In the genomic region with DNA sequence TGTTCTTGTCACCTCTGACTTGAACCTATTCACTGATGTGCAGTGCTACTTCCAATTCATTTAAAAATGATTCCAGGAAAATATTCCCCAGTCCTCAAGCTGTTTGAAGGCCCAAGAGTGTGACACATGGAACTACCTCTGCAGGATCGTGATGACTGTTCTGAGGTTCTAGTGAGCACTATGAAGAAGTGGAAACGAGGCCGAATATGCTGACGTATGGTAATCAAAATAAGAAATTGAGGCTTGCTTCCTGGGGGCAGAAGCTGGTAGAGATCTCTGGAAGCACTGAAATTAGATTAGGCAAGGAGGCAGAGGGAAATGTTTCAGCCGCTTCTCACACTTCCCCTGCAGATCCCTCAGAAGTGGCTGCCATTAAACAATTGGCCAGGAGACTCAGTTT, we compare ENCODE assay signal across 22 cellular contexts. TPM values are rescaled to one million over a fixed set of nuclear protein-coding genes. Genes with fewer than 3 reads are reported as not detected.
DNase-seq lines count a peak whose midpoint lies in the region; ATAC-seq, FAIRE-seq and TF ChIP-seq lines count a peak whose summit lies in the region.
"Had no signal": no experiment of that assay in that cellular context is flagged by ENCODE, and none has a peak within 500 bp of the region (broad histone marks: within the 10 kb centered on the region; RNA-seq: fewer than 3 reads in every experiment).

No MANE protein-coding gene starts in this region.

- H3K4me3 Mint-ChIP-seq in T-helper 17 cell = no peak overlapping the region
- H3K4me3 Mint-ChIP-seq: B cell; CD4-positive, alpha-beta T cell; CD8-positive, alpha-beta T cell had no signal

- no peak for FAIRE-seq in A549 (lab: Jason Lieb, UNC)
- FAIRE-seq: A204.1, D721Med, G401.6, GM12891, GM19239 had no signal

- H3K36me3 ChIP-seq in HEK293 (ENCODE audit: control insufficient read depth in 2 of 2, insufficient read depth in 1 of 2, low read length in 2 of 2) = peaks cover 0 to 13% of the 10 kb centered on the region in 2 experiments; a peak in 1 of 3 replicates
- peaks cover 5% of the 10 kb centered on the region for H3K36me3 ChIP-seq in neural cell (ENCODE audit: insufficient read depth, low read length)
- no peaks in the 10 kb centered on the region for H3K36me3 ChIP-seq in effector memory CD4-positive, alpha-beta T cell (ENCODE audit: control insufficient read depth, insufficient read depth, low read length)

- H3K27ac Mint-ChIP-seq in T-helper 17 cell = peak overlapping the region; percentile 16
- H3K27ac Mint-ChIP-seq: B cell; CD4-positive, alpha-beta T cell; CD8-positive, alpha-beta T cell had no signal

- peaks cover 2% of the 10 kb centered on the region for H3K79me2 ChIP-seq in neural cell (replicated peaks; ENCODE audit: insufficient read depth, low read length)

- no peak overlapping the region for H3K4me2 ChIP-seq in A549
- H3K4me2 ChIP-seq in neural cell (ENCODE audit: low read length) = no peak overlapping the region

- peaks cover 10% of the 10 kb centered on the region for H3K4me1 Mint-ChIP-seq in T-helper 17 cell

- peaks cover 15% of the 10 kb centered on the region for H3K36me3 Mint-ChIP-seq in T-helper 17 cell (ENCODE audit: low read depth)

- TF ChIP-seq CTCF in A549 (IDR thresholded peaks at IDR 0.05) (no peak), HEK293 (tag by site-specific recombination; IDR thresholded peaks at IDR 0.05) (no peak), neural cell (IDR thresholded peaks at IDR 0.05; ENCODE audit: poor library complexity, severe bottlenecking) (no peak)

- no peaks in the 10 kb centered on the region for H3K27me3 Mint-ChIP-seq in T-helper 17 cell
- H3K27me3 Mint-ChIP-seq: B cell; CD4-positive, alpha-beta T cell had no signal

- H3K4me3 ChIP-seq in A549 = no peak overlapping the region
- no peak overlapping the region for H3K4me3 ChIP-seq in HEK293 (ENCODE audit: low read depth, low read length)
- no peak overlapping the region for H3K4me3 ChIP-seq in neural cell (ENCODE audit: low read length)
- no peak overlapping the region for H3K4me3 ChIP-seq in effector memory CD4-positive, alpha-beta T cell (ENCODE audit: insufficient read depth, low read depth, low read length, poor library complexity, severe bottlenecking)
- H3K4me3 ChIP-seq: BLaER1 treated with 17β-estradiol and CSF1 and Interleukin-3, amounts not matched to agents 10 nM and 100 nM had no signal

- H3K9me2 ChIP-seq in neural cell (ENCODE audit: insufficient read depth, low read length) = no peaks in the 10 kb centered on the region

- no peak overlapping the region for H3K27ac ChIP-seq in A549
- H3K27ac ChIP-seq in HEK293 (ENCODE audit: extremely low read depth, low read depth, low read length) = no peak overlapping the region
- peak overlapping the region; percentile 62 for H3K27ac ChIP-seq in neural cell (ENCODE audit: low read length)
- H3K27ac ChIP-seq in effector memory CD4-positive, alpha-beta T cell (ENCODE audit: insufficient read depth, low read length, poor library complexity, severe bottlenecking) = no peak overlapping the region
- H3K27ac ChIP-seq: BLaER1 treated with 17β-estradiol and CSF1 and Interleukin-3, amounts not matched to agents 10 nM and 100 nM; C4-2B had no signal

- H3K9me3 ChIP-seq in A549 = no peaks in the 10 kb centered on the region
- H3K9me3 ChIP-seq in HEK293 (ENCODE audit: control insufficient read depth, insufficient read depth, low read depth, low read length) = no peaks in the 10 kb centered on the region
- H3K9me3 ChIP-seq in T-helper 17 cell (ENCODE audit: control insufficient read depth, low read length, poor library complexity, severe bottlenecking) = no peaks in the 10 kb centered on the region
- no peaks in the 10 kb centered on the region for H3K9me3 ChIP-seq in neural cell (ENCODE audit: low read length)
- H3K9me3 ChIP-seq in effector memory CD4-positive, alpha-beta T cell (ENCODE audit: control insufficient read depth, low read length) = no peaks in the 10 kb centered on the region
- H3K9me3 ChIP-seq: BLaER1 treated with 17β-estradiol and CSF1 and Interleukin-3, amounts not matched to agents 10 nM and 100 nM; Caco-2 had no signal

- WGBS in A549 (ENCODE audit: missing lambda C conversion rate) = 95% methylated on average over 5 of the region's 5 CpGs

- no peaks in the 10 kb centered on the region for H3K4me1 ChIP-seq in A549
- peaks cover 3% of the 10 kb centered on the region; the same call in 1 of the 2 replicates for H3K4me1 ChIP-seq in HEK293 (ENCODE audit: control insufficient read depth, insufficient read depth, low read length)
- H3K4me1 ChIP-seq in effector memory CD4-positive, alpha-beta T cell (ENCODE audit: control insufficient read depth, insufficient read depth, low read length, poor library complexity, severe bottlenecking) = no peaks in the 10 kb centered on the region

- no peak for DNase-seq in A549 (ENCODE audit: low read depth in 1 of 2, low spot score in 1 of 2)
- no peak for DNase-seq in T-helper 17 cell
- no peak for DNase-seq in NCI-H2081 treated with DMSO at 0.1 percent for 48 hours (lab: John Stamatoyannopoulos, UW)
- no peak for DNase-seq in effector memory CD4-positive, alpha-beta T cell
- DNase-seq: 8988T; AML-193; Caco-2; Calu3; CD4-positive, alpha-beta T cell; CD8-positive, alpha-beta T cell; GF-D8 had no signal

- H3K27me3 ChIP-seq in neural cell (ENCODE audit: insufficient read depth, low read depth, low read length) = no peaks in the 10 kb centered on the region
- no peaks in the 10 kb centered on the region for H3K27me3 ChIP-seq in effector memory CD4-positive, alpha-beta T cell (replicated peaks; ENCODE audit: control insufficient read depth, insufficient read depth, low read length, poor library complexity, severe bottlenecking)
- H3K27me3 ChIP-seq: BLaER1 treated with 17β-estradiol and CSF1 and Interleukin-3, amounts not matched to agents 10 nM and 100 nM had no signal

- no peaks in the 10 kb centered on the region for H4K20me1 ChIP-seq in neural cell (ENCODE audit: insufficient read depth)

- POLR2A ChIA-PET in A549 (lab: Yijun Ruan, JAX) = no interaction called here
- POLR2A ChIA-PET in HEK293 (lab: Yijun Ruan, JAX) = no interaction called here

- TF ChIP-seq RAD21 in A549 (conservative IDR thresholded peaks at IDR 0.05 in 1 of 2, IDR thresholded peaks at IDR 0.05 in 1 of 2) = no peak
- TF ChIP-seq RAD21 in neural cell (conservative IDR thresholded peaks at IDR 0.05) = no peak

- CTCF ChIA-PET in A549 (lab: Yijun Ruan, JAX) (no interaction called here), HEK293 (lab: Yijun Ruan, JAX) (interaction anchor here (0.9 kb wide), 1 partner anchor 33 kb away, joined by 5 read pairs; no protein-coding TSS in a partner anchor)

- no peak overlapping the region for H3K9ac ChIP-seq in neural cell (ENCODE audit: low read length)
- H3K9ac ChIP-seq: BLaER1 treated with 17β-estradiol and CSF1 and Interleukin-3, amounts not matched to agents 10 nM and 100 nM had no signal

- TF ChIP-seq EP300 in A549 (IDR thresholded peaks at IDR 0.05) (no peak), neural cell (conservative IDR thresholded peaks at IDR 0.05; ENCODE audit: poor library complexity, severe bottlenecking) (no peak)

- H2AFZ ChIP-seq in neural cell (ENCODE audit: low read depth, low read length) = no peak overlapping the region

- no peak for TF ChIP-seq POLR2A in A549 (IDR thresholded peaks at IDR 0.05; ENCODE audit: low read length)

- ATAC-seq in A549 (no peak), T-helper 17 cell (no peak)
- no peak for ATAC-seq in activated CD4-positive, CD25-positive, alpha-beta regulatory T cell treated with anti-CD3 and anti-CD28 coated beads, Interleukin-2, amount 50 U/mL, for 24 hours
- ATAC-seq: CD8-positive, alpha-beta T cell had no signal

- H3F3A ChIP-seq in neural cell (ENCODE audit: insufficient read depth, low read length, poor library complexity, severe bottlenecking) = no peaks in the 10 kb centered on the region

TF ChIP-seq in A549, 52 proteins besides CTCF, POLR2A, EP300 and RAD21:
- TF ChIP-seq ZNF302 (CRISPR knock-in tag; IDR thresholded peaks at IDR 0.05) = no peak
- TF ChIP-seq MAFK (IDR thresholded peaks at IDR 0.05; ENCODE audit: partially characterized antibody) = peak; percentile 32

TF ChIP-seq in HEK293, 187 proteins besides CTCF, POLR2A, EP300 and RAD21:
- no peak for TF ChIP-seq ZNF792 (tag by site-specific recombination; IDR thresholded peaks at IDR 0.05)
- TF ChIP-seq ZEB2 (tag by site-specific recombination; IDR thresholded peaks at IDR 0.05) = no peak
- 0 out of 2 replicates have a peak, but pooled peaks have one; percentile 3 for TF ChIP-seq SCRT2 (tag by site-specific recombination; IDR thresholded peaks at IDR 0.05)

TF ChIP-seq in neural cell, 6 proteins besides CTCF, POLR2A, EP300 and RAD21 (continues in another document):
- no peak for TF ChIP-seq REST (IDR thresholded peaks at IDR 0.05; ENCODE audit: borderline replicate concordance)
- TF ChIP-seq SMC3 (conservative IDR thresholded peaks at IDR 0.05; ENCODE audit: poor library complexity) = no peak

RNA-seq across cellular contexts. Expression of gene TMEM242, which starts 15.7 kb away (rescaled TPM):
- polyA plus RNA-seq in A549 (2011; rRNA removed) = 5.1 and 7.4 TPM in 2 replicates
- polyA plus RNA-seq in A549 (2012; cell fraction: cytosol; rRNA removed) = 2.7 and 3.3 TPM in 2 replicates
- polyA plus RNA-seq in A549 (2012; cell fraction: nucleus; rRNA removed) = 1.3 and 2.0 TPM in 2 replicates
- 5.3 to 6.3 TPM (median 5.8 TPM) in 3 replicates for polyA plus RNA-seq in A549 (2017; fragmentation: RNase III; extraction: RNeasy Plus Mini Kit Qiagen cat#74134 plus additional on column Dnase treatment)
- 1.1 and 2.5 TPM in 2 replicates for polyA minus RNA-seq in A549 (2011; rRNA and poly(A)+ RNA removed)
- total RNA-seq in T-helper 17 cell = 10 to 100 TPM; 12.4 to 12.9 TPM
- 17.6 and 19.4 TPM in 2 replicates for polyA plus RNA-seq in neural cell
- 14.9 and 18.9 TPM in 2 replicates for polyA minus RNA-seq in neural cell
